ENCODE assay signal across 10 cellular contexts in the genomic region with DNA sequence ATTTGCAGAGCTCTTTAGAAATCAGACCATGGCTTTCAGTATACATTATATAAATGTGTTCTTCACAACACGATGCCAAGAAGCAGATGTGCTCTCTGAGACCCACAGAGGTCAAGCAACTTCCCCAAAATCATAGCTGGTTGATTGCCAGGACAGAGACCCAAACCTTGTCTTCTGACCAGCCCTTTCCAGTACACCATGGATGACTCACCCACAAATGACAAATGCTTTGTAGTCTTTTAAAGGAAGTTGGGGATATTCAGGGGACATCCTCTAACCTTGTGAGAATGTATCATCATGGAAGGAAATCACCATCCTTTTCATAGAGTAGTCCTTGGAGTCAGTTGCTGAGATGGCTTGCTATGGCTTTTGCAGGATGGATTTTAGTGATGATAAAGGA. TPM values are rescaled to one million over a fixed set of nuclear protein-coding genes. Genes with fewer than 3 reads are reported as not detected.
A peak's percentile ranks its signal among the peaks of the same experiment; 100 is the strongest.
DNase-seq lines count a peak whose midpoint lies in the region; ATAC-seq and TF ChIP-seq lines count a peak whose summit lies in the region.
"Had no signal": no experiment of that assay in that cellular context is flagged by ENCODE, and none has a peak within 500 bp of the region (broad histone marks: within the 10 kb centered on the region; RNA-seq: fewer than 3 reads in every experiment).

No MANE protein-coding gene starts in this region.

- no CpG with 5 or more reads among the region's 1 CpG for WGBS in IMR-90 (ENCODE audit: extremely low coverage in 2 of 2, insufficient read length in 1 of 2), 2 experiments
- 0% methylated on average over 1 of the region's 1 CpG for WGBS in mesenchymal stem cell

- H3K27me3 ChIP-seq in ACC112 (ENCODE audit: insufficient read depth, low read length) (no peaks in the 10 kb centered on the region), IMR-90 (ENCODE audit: control insufficient read depth, insufficient read depth, low read length) (no peaks in the 10 kb centered on the region), mesenchymal stem cell (ENCODE audit: control insufficient read depth in 1 of 2, insufficient read depth in 1 of 2, low read length in 2 of 2) (no peaks in the 10 kb centered on the region)

- H3K4ac ChIP-seq in IMR-90 (ENCODE audit: low read depth, low read length): peak overlapping the region; percentile 94
- H3K4ac ChIP-seq in mesenchymal stem cell (ENCODE audit: low read depth in 1 of 2, low read length in 2 of 2): peak overlapping the region in 1 of 2 experiments; percentile 69

- ATAC-seq in IMR-90 (ENCODE audit: low read depth) (peak; percentile 50), GM19455 (IDR thresholded peaks at IDR 0.05; ENCODE audit: unreplicated experiment) (no peak), HG02588 (IDR thresholded peaks at IDR 0.05; ENCODE audit: unreplicated experiment) (no peak), HG03565 (IDR thresholded peaks at IDR 0.05; ENCODE audit: unreplicated experiment) (no peak)

- no peak for TF ChIP-seq RAD21 in IMR-90 (IDR thresholded peaks at IDR 0.05; ENCODE audit: low read length)

- H3K36me3 ChIP-seq in ACC112 (ENCODE audit: insufficient read depth, low read length): no peaks in the 10 kb centered on the region
- no peaks in the 10 kb centered on the region for H3K36me3 ChIP-seq in IMR-90 (ENCODE audit: control insufficient read depth, insufficient read depth, low read length)
- H3K36me3 ChIP-seq in mesenchymal stem cell (ENCODE audit: control insufficient read depth in 1 of 2, insufficient read depth in 2 of 2, low read depth in 1 of 2, low read length in 2 of 2): no peaks in the 10 kb centered on the region
- H3K36me3 ChIP-seq: BLaER1 treated with 17β-estradiol and CSF1 and Interleukin-3, amounts not matched to agents 10 nM and 100 nM had no signal

- H3K27ac ChIP-seq in ACC112 (ENCODE audit: low read depth, low read length): peak overlapping the region; percentile 95
- peak overlapping the region; percentile 79 for H3K27ac ChIP-seq in IMR-90 (ENCODE audit: insufficient read depth, low read length)
- H3K27ac ChIP-seq in mesenchymal stem cell (ENCODE audit: low read length, poor library complexity, severe bottlenecking): peak overlapping the region; percentile 93

- dilution Hi-C loops in IMR-90 (cut with HindIII; ENCODE audit: low sequenced_read_pairs, unreplicated experiment): no loop called here

- H4K5ac ChIP-seq in IMR-90 (ENCODE audit: low read depth, low read length): peak overlapping the region; percentile 68; the same call in 1 of the 2 replicates

- H3K18ac ChIP-seq in IMR-90 (ENCODE audit: low read depth, low read length): peak overlapping the region; percentile 77
- H3K18ac ChIP-seq in mesenchymal stem cell (ENCODE audit: low read depth in 1 of 2, low read length in 2 of 2): no peak overlapping the region

- H2AK5ac ChIP-seq in IMR-90 (ENCODE audit: low read depth, low read length) (peak overlapping the region; percentile 86), mesenchymal stem cell (ENCODE audit: low read length, severe bottlenecking) (peak overlapping the region; percentile 19)

- H3K9me3 ChIP-seq in IMR-90 (ENCODE audit: control insufficient read depth, insufficient read depth, low read length) (no peaks in the 10 kb centered on the region), mesenchymal stem cell (ENCODE audit: control insufficient read depth, low read length) (no peaks in the 10 kb centered on the region)

- H2BK20ac ChIP-seq in IMR-90 (ENCODE audit: low read depth, low read length): peak overlapping the region; percentile 90

- H3K27me3 Mint-ChIP-seq in chondrocyte (ENCODE audit: low read depth): no peaks in the 10 kb centered on the region
- H3K27me3 Mint-ChIP-seq: naive B cell had no signal

- CTCF ChIA-PET in IMR-90 (lab: Yijun Ruan, JAX): no interaction called here

- H3K36me3 Mint-ChIP-seq in chondrocyte (ENCODE audit: low read depth): no peaks in the 10 kb centered on the region
- H3K36me3 Mint-ChIP-seq: naive B cell had no signal

- DNase-seq in IMR-90 (peak; percentile 74), chondrocyte (ENCODE audit: low spot score) (no peak), mesenchymal stem cell (peak; percentile 89), cortex of kidney (lab: John Stamatoyannopoulos, UW) (no peak)
- DNase-seq: naive B cell had no signal

- H3K4me2 ChIP-seq in IMR-90 (ENCODE audit: low read depth, low read length) (peak overlapping the region; percentile 24; the same call in 1 of the 2 replicates), mesenchymal stem cell (ENCODE audit: low read length, poor library complexity, severe bottlenecking) (no peak overlapping the region)

- no peaks in the 10 kb centered on the region for H3K9me3 Mint-ChIP-seq in chondrocyte (ENCODE audit: low read depth)

- H2BK12ac ChIP-seq in mesenchymal stem cell (ENCODE audit: low read length in 2 of 2): peak overlapping the region in 1 of 2 experiments; percentile 75

- H3K56ac ChIP-seq in IMR-90 (ENCODE audit: extremely low read depth, insufficient read depth, low read length): no peak overlapping the region

- H2BK15ac ChIP-seq in IMR-90 (ENCODE audit: low read depth, low read length): peak overlapping the region; percentile 94
- no peak overlapping the region for H2BK15ac ChIP-seq in mesenchymal stem cell (ENCODE audit: low read depth, poor library complexity, severe bottlenecking)

- H2AFZ ChIP-seq in ACC112 (ENCODE audit: low read length, unreplicated experiment) (no peak overlapping the region), IMR-90 (replicated peaks; ENCODE audit: low read length, poor library complexity) (peak overlapping the region; percentile 64), mesenchymal stem cell (ENCODE audit: low read depth, low read length) (no peak overlapping the region)

- peak overlapping the region; percentile 91 for H2BK5ac ChIP-seq in IMR-90 (ENCODE audit: low read depth, low read length, poor library complexity, severe bottlenecking)
- peak overlapping the region; percentile 49 for H2BK5ac ChIP-seq in mesenchymal stem cell (ENCODE audit: low read depth, low read length, poor library complexity, severe bottlenecking)

- TF ChIP-seq CTCF in IMR-90 (conservative IDR thresholded peaks at IDR 0.05; ENCODE audit: low read depth, low read length): no peak
- no peak for TF ChIP-seq CTCF in chondrocyte (IDR thresholded peaks at IDR 0.05)

- no peak overlapping the region for H3K4me3 Mint-ChIP-seq in chondrocyte (ENCODE audit: unreplicated experiment)
- H3K4me3 Mint-ChIP-seq: naive B cell had no signal

- H2AK9ac ChIP-seq in IMR-90 (replicated peaks; ENCODE audit: low read depth, low read length, poor library complexity): peak overlapping the region; percentile 73

- H3K9me1 ChIP-seq in IMR-90 (ENCODE audit: insufficient read depth, low read length): peaks cover 11% of the 10 kb centered on the region

- H3K23ac ChIP-seq in IMR-90 (ENCODE audit: low read depth, low read length): peak overlapping the region; percentile 60
- H3K23ac ChIP-seq in mesenchymal stem cell (ENCODE audit: low read length in 2 of 2): no peak overlapping the region

- POLR2A ChIA-PET in IMR-90 (lab: Charles Lee; ENCODE audit: unreplicated experiment): no interaction called here

- H3K4me1 ChIP-seq in ACC112 (ENCODE audit: control insufficient read depth, insufficient read depth, low read length, unreplicated experiment) (peaks cover 70% of the 10 kb centered on the region), IMR-90 (ENCODE audit: control insufficient read depth, insufficient read depth, low read length) (peaks cover 8% of the 10 kb centered on the region), mesenchymal stem cell (ENCODE audit: control insufficient read depth, insufficient read depth, low read depth, low read length) (peaks cover 13% of the 10 kb centered on the region)

- peak overlapping the region; percentile 95 for H3K27ac Mint-ChIP-seq in chondrocyte (ENCODE audit: unreplicated experiment)
- H3K27ac Mint-ChIP-seq: naive B cell had no signal

- H3K9ac ChIP-seq in IMR-90 (ENCODE audit: low read depth, low read length): no peak overlapping the region
- H3K9ac ChIP-seq in mesenchymal stem cell (ENCODE audit: low read length): peak overlapping the region; percentile 58
- H3K9ac ChIP-seq: BLaER1 treated with 17β-estradiol and CSF1 and Interleukin-3, amounts not matched to agents 10 nM and 100 nM had no signal

- in situ Hi-C loops in IMR-90 (cut with MboI; ENCODE audit: low sequenced_read_pairs): loop anchor here (25.0 kb wide), 2 partner anchors 394 to 844 kb away; a partner anchor contains a TSS

- peaks cover 86% of the 10 kb centered on the region for H3K4me1 Mint-ChIP-seq in chondrocyte (ENCODE audit: low read depth)
- H3K4me1 Mint-ChIP-seq: naive B cell had no signal

- H4K20me1 ChIP-seq in IMR-90 (ENCODE audit: insufficient read depth, low read length): peaks cover 5% of the 10 kb centered on the region; the same call in 1 of the 2 replicates
- H4K20me1 ChIP-seq: BLaER1 treated with 17β-estradiol and CSF1 and Interleukin-3, amounts not matched to agents 10 nM and 100 nM had no signal

- H3K79me2 ChIP-seq in ACC112 (ENCODE audit: control insufficient read depth, insufficient read depth, low read length, unreplicated experiment): peaks cover 80% of the 10 kb centered on the region

- H3K79me1 ChIP-seq in IMR-90 (ENCODE audit: low read depth in 1 of 2, low read length in 2 of 2) (peaks cover 29 to 65% of the 10 kb centered on the region in 2 experiments), mesenchymal stem cell (replicated peaks; ENCODE audit: low read length, poor library complexity, severe bottlenecking) (peaks cover 8% of the 10 kb centered on the region)

- peak overlapping the region; percentile 84 for H4K91ac ChIP-seq in IMR-90 (ENCODE audit: insufficient read depth, low read depth, low read length)
- no peak overlapping the region for H4K91ac ChIP-seq in mesenchymal stem cell (ENCODE audit: low read length)

- no TSS peak for BruUV-seq in IMR-90 (replicated peaks; lab: Mats Ljungman, UMichigan)

- intact Hi-C loops in IMR-90 (cut with micrococcal nuclease): loop anchor here (2.0 kb wide), 1 partner anchor 28 kb away; no protein-coding TSS in a partner anchor

- no peak for TF ChIP-seq POLR2A in IMR-90 (IDR thresholded peaks at IDR 0.05; ENCODE audit: low read depth, low read length)

- H3K4me3 ChIP-seq in ACC112 (ENCODE audit: low read depth, low read length) (peak overlapping the region; percentile 17; the same call in 1 of the 2 replicates), IMR-90 (ENCODE audit: insufficient read depth, low read depth, low read length) (no peak overlapping the region), mesenchymal stem cell (ENCODE audit: insufficient read depth in 1 of 2, low read depth in 1 of 2, low read length in 2 of 2) (no peak overlapping the region)
- H3K4me3 ChIP-seq: BLaER1 treated with 17β-estradiol and CSF1 and Interleukin-3, amounts not matched to agents 10 nM and 100 nM had no signal

- H2BK120ac ChIP-seq in IMR-90 (ENCODE audit: low read depth, low read length) (peak overlapping the region; percentile 90), mesenchymal stem cell (ENCODE audit: low read depth, low read length) (no peak overlapping the region)

- H3K14ac ChIP-seq in IMR-90 (replicated peaks; ENCODE audit: low read depth, low read length): peak overlapping the region; percentile 75
- H3K14ac ChIP-seq in mesenchymal stem cell (ENCODE audit: low read length in 2 of 2): no peak overlapping the region

- peak overlapping the region; percentile 17 to 79 for H4K8ac ChIP-seq in IMR-90 (ENCODE audit: low read depth in 2 of 2, low read length in 2 of 2)
- no peak overlapping the region for H4K8ac ChIP-seq in mesenchymal stem cell (ENCODE audit: low read length)

RNA-seq across cellular contexts. Expression of a gene that starts 30.1 kb away (rescaled TPM):
- total RNA-seq in IMR-90 (2012; rRNA removed): 16.1 and 18.8 TPM in 2 replicates
- 6.1 and 7.8 TPM in 2 replicates for polyA plus RNA-seq in IMR-90 (2012; rRNA removed)
- 2.6 TPM in 2 replicates for polyA plus RNA-seq in IMR-90 (2012; cell fraction: cytosol; rRNA removed)
- polyA plus RNA-seq in IMR-90 (2012; cell fraction: nucleus; rRNA removed; ENCODE audit: low replicate concordance): 5.7 and 10.1 TPM in 2 replicates
- total RNA-seq in chondrocyte: 25.8 to 53.6 TPM (median 33.3 TPM) in 3 replicates
- 5.2 TPM for polyA plus RNA-seq in mesenchymal stem cell (2013, experiment 1 of 2)
- 5.1 TPM for polyA plus RNA-seq in mesenchymal stem cell (2013, experiment 2 of 2)

Comparison
In these comparisons a context has a peak if more than half of its experiments do, and no peak if none do; other contexts are left out.
1. DNase-seq: peak in IMR-90 (single experiment) and mesenchymal stem cell (single experiment); none in chondrocyte (single experiment) and cortex of kidney (single experiment).
2. Peak in every context shown above with its lines, with median percentiles within 50 percentile points of each other: H3K27ac ChIP-seq.